Comparison of ENCODE assay signal across 1 cellular context in genomic region chr3:176919836-176920760, GRCh38.
TF ChIP-seq lines count a peak whose summit lies in the region.

No MANE protein-coding gene starts in this region.

TF ChIP-seq in GM23338, 12 proteins besides CTCF, POLR2A, EP300 and RAD21 (continued from another document):
- TF ChIP-seq ZNF462 (CRISPR knock-in tag; IDR thresholded peaks at IDR 0.05) (no peak), EZH2phosphoT487 (IDR thresholded peaks at IDR 0.05; ENCODE audit: unreplicated experiment) (no peak), ETS1 (IDR thresholded peaks at IDR 0.05) (no peak), STAT1 (IDR thresholded peaks at IDR 0.05; ENCODE audit: unreplicated experiment) (no peak)
